Comparison of ENCODE assay signal across 28 cellular contexts in genomic region chr14:68178282-68178681, GRCh38.
A peak's percentile ranks its signal among the peaks of the same experiment; 100 is the strongest.
DNase-seq lines count a peak whose midpoint lies in the region; ATAC-seq, FAIRE-seq and TF ChIP-seq lines count a peak whose summit lies in the region.
"Had no signal": no experiment of that assay in that cellular context is flagged by ENCODE, and none has a peak within 500 bp of the region (broad histone marks: within the 10 kb centered on the region; RNA-seq: fewer than 3 reads in every experiment).

No MANE protein-coding gene starts in this region.

- no peak overlapping the region for H2AFZ ChIP-seq in PC-3 (ENCODE audit: low read length)

- H3K27me3 Mint-ChIP-seq in activated T-helper 17 cell treated with anti-CD3 and anti-CD28 coated beads, Interleukin-2, amount 50 U/mL, for 72 hours, result no peaks in the 10 kb centered on the region
- H3K27me3 Mint-ChIP-seq: B cell; CD4-positive, alpha-beta memory T cell; dendritic cell treated with granulocyte-macrophage colony-stimulating factor and Interleukin-4, amounts not matched to agents 40 ng/mL and 50 ng/mL, for 4 days; stimulated activated naive B cell treated with anti-CD40 and anti-IgM and Interleukin-4, amounts not matched to agents 10 μg/mL and 1 μg/mL and 100 μg/mL, for 72 hours had no signal

- no peaks in the 10 kb centered on the region for H4K20me1 ChIP-seq in PC-3 (ENCODE audit: low read length)

- no peak for TF ChIP-seq CTCF in PC-3 (conservative IDR thresholded peaks at IDR 0.05; ENCODE audit: low read depth, low read length)
- no peak for TF ChIP-seq CTCF in bronchial epithelial cell (IDR thresholded peaks at IDR 0.05; ENCODE audit: insufficient read depth, low read length, severe bottlenecking)
- no peak for TF ChIP-seq CTCF in sigmoid colon (IDR thresholded peaks at IDR 0.05)

- H3K4me1 ChIP-seq in PC-3 (ENCODE audit: insufficient read depth, low read length) (peaks cover 64% of the 10 kb centered on the region), sigmoid colon (peaks cover 0 to 82% (median 50%) of the 10 kb centered on the region in 4 donors)
- H3K4me1 ChIP-seq: left ventricle myocardium inferior, upper lobe of right lung had no signal

- BruUV-seq in PC-3 (replicated peaks; lab: Mats Ljungman, UMichigan), result no TSS peak

- no peak overlapping the region for H3K27ac Mint-ChIP-seq in activated T-helper 17 cell treated with anti-CD3 and anti-CD28 coated beads, Interleukin-2, amount 50 U/mL, for 72 hours
- H3K27ac Mint-ChIP-seq: B cell; CD4-positive, alpha-beta memory T cell; dendritic cell treated with granulocyte-macrophage colony-stimulating factor and Interleukin-4, amounts not matched to agents 40 ng/mL and 50 ng/mL, for 4 days; naive thymus-derived CD4-positive, alpha-beta T cell; stimulated activated naive B cell treated with anti-CD40 and anti-IgM and Interleukin-4, amounts not matched to agents 10 μg/mL and 1 μg/mL and 100 μg/mL, for 72 hours had no signal

- peaks cover 2% of the 10 kb centered on the region for H3F3A ChIP-seq in PC-3 (ENCODE audit: low read length, unreplicated experiment)

- WGBS in sigmoid colon, 2 donors, result 54 to 83% methylated on average over 2 of the region's 2 CpGs

- H3K79me2 ChIP-seq in PC-3 (ENCODE audit: low read length), result no peaks in the 10 kb centered on the region

- H3K4me3 ChIP-seq in PC-3 (ENCODE audit: low read length), result no peak overlapping the region
- H3K4me3 ChIP-seq in bronchial epithelial cell (ENCODE audit: low read depth, low read length), result no peak overlapping the region
- no peak overlapping the region for H3K4me3 ChIP-seq in sigmoid colon
- H3K4me3 ChIP-seq: ascending aorta, heart left ventricle, left ventricle myocardium inferior, MG63, upper lobe of right lung had no signal

- H3K27me3 ChIP-seq in PC-3 (ENCODE audit: low read length) (no peaks in the 10 kb centered on the region), bronchial epithelial cell (ENCODE audit: control insufficient read depth, insufficient read depth, low read length) (no peaks in the 10 kb centered on the region), sigmoid colon (no peaks in the 10 kb centered on the region)
- H3K27me3 ChIP-seq: ascending aorta, heart left ventricle, MG63, upper lobe of right lung had no signal

- no peaks in the 10 kb centered on the region for H3K9me3 Mint-ChIP-seq in activated T-helper 17 cell treated with anti-CD3 and anti-CD28 coated beads, Interleukin-2, amount 50 U/mL, for 72 hours
- H3K9me3 Mint-ChIP-seq: CD4-positive, alpha-beta memory T cell; dendritic cell treated with granulocyte-macrophage colony-stimulating factor and Interleukin-4, amounts not matched to agents 40 ng/mL and 50 ng/mL, for 4 days; stimulated activated naive B cell treated with anti-CD40 and anti-IgM and Interleukin-4, amounts not matched to agents 10 μg/mL and 1 μg/mL and 100 μg/mL, for 72 hours had no signal

- H3K27ac ChIP-seq in PC-3 (ENCODE audit: low read length) (peak overlapping the region; percentile 54), sigmoid colon (peak overlapping the region in 3 of 4 donors; percentile 66 to 84 (median 81))
- H3K27ac ChIP-seq: ascending aorta, left ventricle myocardium inferior, upper lobe of right lung had no signal

- TF ChIP-seq POLR2A in sigmoid colon (IDR thresholded peaks at IDR 0.05), result no peak

- no peak for TF ChIP-seq EP300 in sigmoid colon (IDR thresholded peaks at IDR 0.05)

- H3K36me3 ChIP-seq in PC-3 (ENCODE audit: low read depth, low read length), result no peaks in the 10 kb centered on the region
- no peaks in the 10 kb centered on the region for H3K36me3 ChIP-seq in bronchial epithelial cell (ENCODE audit: control insufficient read depth, insufficient read depth, low read length)
- no peaks in the 10 kb centered on the region for H3K36me3 ChIP-seq in sigmoid colon
- H3K36me3 ChIP-seq: ascending aorta, heart left ventricle, left ventricle myocardium inferior, MG63, upper lobe of right lung had no signal

- H3K9me3 ChIP-seq in PC-3 (ENCODE audit: low read length), result no peaks in the 10 kb centered on the region
- H3K9me3 ChIP-seq in sigmoid colon, result no peaks in the 10 kb centered on the region
- H3K9me3 ChIP-seq: ascending aorta, heart left ventricle, left ventricle myocardium inferior, MG63, upper lobe of right lung had no signal

- no peaks in the 10 kb centered on the region for H3K9me2 ChIP-seq in PC-3 (replicated peaks; ENCODE audit: low read length)

- POLR2A ChIA-PET in PC-3 (lab: Charles Lee; ENCODE audit: unreplicated experiment), result interaction anchor here (0.6 kb wide), 2 partner anchors 35 to 72 kb away, joined by 4 to 8 read pairs; no protein-coding TSS in a partner anchor

- no peak for FAIRE-seq in bronchial epithelial cell (lab: Jason Lieb, UNC)
- FAIRE-seq: keratinocyte had no signal

- ATAC-seq in PC-3 (peak; percentile 56), GM21526 (IDR thresholded peaks at IDR 0.05; ENCODE audit: low FRiP score, unreplicated experiment) (no peak), GM21367 (IDR thresholded peaks at IDR 0.05; ENCODE audit: unreplicated experiment) (no peak)
- ATAC-seq in activated T-helper 17 cell treated with anti-CD3 and anti-CD28 coated beads, Interleukin-2, amount 50 U/mL, for 72 hours (replicated peaks), result no peak
- ATAC-seq: heart left ventricle; naive thymus-derived CD4-positive, alpha-beta T cell; stimulated activated naive B cell treated with anti-CD40 and anti-IgM and Interleukin-4, amounts not matched to agents 10 μg/mL and 1 μg/mL and 100 μg/mL, for 72 hours; upper lobe of right lung had no signal

- no peak overlapping the region for H3K4me3 Mint-ChIP-seq in activated T-helper 17 cell treated with anti-CD3 and anti-CD28 coated beads, Interleukin-2, amount 50 U/mL, for 72 hours
- H3K4me3 Mint-ChIP-seq: B cell; CD4-positive, alpha-beta memory T cell; dendritic cell treated with granulocyte-macrophage colony-stimulating factor and Interleukin-4, amounts not matched to agents 40 ng/mL and 50 ng/mL, for 4 days; naive thymus-derived CD4-positive, alpha-beta T cell; stimulated activated naive B cell treated with anti-CD40 and anti-IgM and Interleukin-4, amounts not matched to agents 10 μg/mL and 1 μg/mL and 100 μg/mL, for 72 hours had no signal

- no peak overlapping the region for H3K9ac ChIP-seq in PC-3 (ENCODE audit: low read length)

- H3K36me3 Mint-ChIP-seq in activated T-helper 17 cell treated with anti-CD3 and anti-CD28 coated beads, Interleukin-2, amount 50 U/mL, for 72 hours (ENCODE audit: low read depth), result no peaks in the 10 kb centered on the region

- peaks cover 25% of the 10 kb centered on the region for H3K4me1 Mint-ChIP-seq in activated T-helper 17 cell treated with anti-CD3 and anti-CD28 coated beads, Interleukin-2, amount 50 U/mL, for 72 hours

- DNase-seq in COLO829 (ENCODE audit: low spot score), result peak; percentile 9
- peak; percentile 73 for DNase-seq in PC-3
- DNase-seq in bronchial epithelial cell (ENCODE audit: low read depth), result peak; percentile 26
- DNase-seq in sigmoid colon, result no peak
- DNase-seq in activated CD8-positive, alpha-beta memory T cell treated with anti-CD3 and anti-CD28 coated beads for 24 hours, result no peak
- DNase-seq: activated CD4-positive, alpha-beta T cell treated with anti-CD3 and anti-CD28 coated beads for 48 hours; activated T-cell treated with anti-CD3 and anti-CD28 coated beads, Interleukin-2, amount 50 U/mL, for 1 hour; CD4-positive, alpha-beta memory T cell; heart left ventricle; KG1; left ventricle myocardium inferior; MG63; naive thymus-derived CD4-positive, alpha-beta T cell; NCI-H1105 treated with DMSO at 0.1 percent for 48 hours; NCI-H2029; NCI-H524 treated with DMSO at 0.1 percent for 48 hours; occipital lobe; Right ventricle myocardium superior; stimulated activated naive B cell treated with anti-CD40 and anti-IgM and Interleukin-4, amounts not matched to agents 10 μg/mL and 1 μg/mL and 100 μg/mL, for 72 hours; T-helper 9 cell; upper lobe of right lung had no signal

- H3K4me2 ChIP-seq in PC-3 (ENCODE audit: low read length), result peak overlapping the region; percentile 19

- CTCF ChIA-PET in PC-3 (lab: Charles Lee), result no interaction called here

- intact Hi-C loops in PC-3 (cut with micrococcal nuclease), result no loop called here
- intact Hi-C loops in sigmoid colon (cut with DNase I), result no loop called here

Comparison
In these comparisons a context has a peak if more than half of its experiments do, and no peak if none do; other contexts are left out.
1. DNase-seq: peak in COLO829 (single experiment), PC-3 (single experiment) and bronchial epithelial cell (single experiment); none in sigmoid colon (single experiment) and activated CD8-positive, alpha-beta memory T cell treated with anti-CD3 and anti-CD28 coated beads for 24 hours (single experiment).